29 cellular contexts compared by ENCODE assay signal in the genomic region with DNA sequence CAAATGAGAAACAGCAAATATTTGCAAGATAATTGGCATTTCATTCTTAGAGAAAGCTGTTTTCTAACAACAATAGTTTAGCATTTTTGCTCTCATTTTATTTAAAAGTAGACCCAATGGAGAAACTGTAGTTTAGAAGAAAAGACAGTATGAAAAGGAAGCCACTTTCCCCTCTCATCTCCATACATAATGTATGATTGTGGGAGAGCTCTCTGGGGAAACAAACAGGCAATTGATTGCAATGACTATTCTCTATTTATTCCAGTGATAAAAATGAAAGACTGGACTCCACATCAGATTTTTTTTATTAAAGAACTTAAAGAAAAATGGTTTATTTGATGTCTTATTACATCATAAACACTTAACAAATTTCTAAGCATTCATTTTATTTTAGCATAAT.
"Had no signal": no experiment of that assay in that cellular context is flagged by ENCODE, and none has a peak within 500 bp of the region (broad histone marks: within the 10 kb centered on the region; RNA-seq: fewer than 3 reads in every experiment).

No MANE protein-coding gene starts in this region.

- H3K4me3 ChIP-seq: K562, SJSA1 had no signal

- H3K9me3 ChIP-seq: SJSA1 had no signal

- H3K27ac ChIP-seq: SJSA1 had no signal

- DNase-seq: activated CD4-positive, alpha-beta T cell treated with anti-CD3 and anti-CD28 coated beads for 48 hours; activated CD4-positive, alpha-beta T cell treated with anti-CD3 and anti-CD28 coated beads, Interleukin-2, amount 50 U/mL, for 4 hours; activated CD4-positive, CD25-positive, alpha-beta regulatory T cell treated with anti-CD3 and anti-CD28 coated beads, Interleukin-2, amount 50 U/mL, for 72 hours; activated CD8-positive, alpha-beta memory T cell treated with anti-CD3 and anti-CD28 coated beads, Interleukin-2, amount 50 U/mL, for 48 hours; activated CD8-positive, alpha-beta T cell treated with anti-CD3 and anti-CD28 coated beads, Interleukin-2, amount 10 ng/mL, durations not matched to agents 7 days and 5 days; activated effector memory CD4-positive, alpha-beta T cell treated with anti-CD3 and anti-CD28 coated beads, Interleukin-2, amount 50 U/mL, for 16 hours; activated naive CD4-positive, alpha-beta T cell treated with Interleukin-2 at 50 U/mL for 16 hours; activated naive CD8-positive, alpha-beta T cell treated with anti-CD3 and anti-CD28 coated beads, Interleukin-2, amount 50 U/mL, for 24 hours; activated T-cell treated with anti-CD3 and anti-CD28 coated beads, Interleukin-2, amount 50 U/mL, for 1 hour; amniotic stem cell; Karpas-422; MM.1S; NCI-H1105; NCI-H1436; NCI-H1694 treated with DMSO at 0.1 percent for 48 hours; NCI-H2029 treated with DMSO at 0.1 percent for 48 hours; NCI-H345; NCI-H510A; NCI-H69; NK-92 treated with Interleukin-12 subunit alpha and Interleukin-12 subunit beta, amount 100 ng/mL, for 24 hours; OCI-M1; SHP77; T-helper 17 cell; T-helper 9 cell had no signal

- ATAC-seq: activated CD8-positive, alpha-beta T cell treated with anti-CD3 and anti-CD28 coated beads, Interleukin-2, amount 10 ng/mL, durations not matched to agents 7 days and 5 days; activated naive CD4-positive, alpha-beta T cell treated with anti-CD3 and anti-CD28 coated beads, Interleukin-2, amount 50 U/mL, for 72 hours; activated naive CD8-positive, alpha-beta T cell treated with anti-CD3 and anti-CD28 coated beads, Interleukin-2, amount 50 U/mL, for 24 hours; K562; Panc1; T-helper 17 cell; WTC11 had no signal

- H3K27me3 ChIP-seq: SJSA1 had no signal

- H3K36me3 ChIP-seq: SJSA1 had no signal
